ENCODE assay signal across 2 cellular contexts in the genomic region with DNA sequence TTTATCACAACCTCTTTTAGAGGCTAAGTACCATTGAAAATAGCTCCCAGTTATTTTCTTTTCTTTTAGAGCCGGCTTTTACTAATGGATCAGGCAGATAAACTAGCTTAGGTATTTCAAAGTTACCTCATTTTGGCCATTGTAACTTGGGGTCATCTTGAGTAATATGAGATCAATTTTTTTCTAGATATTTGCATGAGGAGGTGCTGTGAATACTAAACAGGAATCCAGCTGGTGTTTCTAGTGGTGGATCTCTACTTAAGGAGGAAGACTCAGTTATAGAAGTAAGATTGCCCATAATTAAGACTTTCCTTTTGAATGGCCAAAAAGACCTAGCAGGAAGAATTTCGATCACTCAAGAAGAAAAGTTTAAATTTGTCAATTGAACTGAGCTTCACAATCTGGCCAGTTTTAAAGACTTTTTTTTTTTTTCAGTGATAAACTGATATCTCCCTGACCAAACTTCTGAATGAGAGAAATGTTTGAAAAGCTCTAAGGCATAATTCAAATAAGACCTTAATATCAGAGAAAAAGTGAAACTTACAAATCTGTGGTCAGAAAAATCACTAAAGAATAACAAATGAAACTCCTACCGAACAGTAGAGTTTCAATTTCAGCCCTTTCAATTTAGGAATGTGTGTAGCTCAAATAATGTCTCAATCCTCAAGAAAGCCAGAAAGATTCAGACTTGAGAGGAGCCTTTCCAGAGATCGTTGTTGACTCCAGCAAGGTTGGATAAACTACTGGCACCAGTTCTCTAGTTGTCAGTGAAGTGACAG.
TF ChIP-seq lines count a peak whose summit lies in the region.

No MANE protein-coding gene starts in this region.

TF ChIP-seq in liver, 16 proteins besides CTCF, POLR2A, EP300 and RAD21:
- peak; percentile 20 to 21 for TF ChIP-seq HNF4A (conservative IDR thresholded peaks at IDR 0.05)
- no peak for TF ChIP-seq GABPA (IDR thresholded peaks at IDR 0.05 in 1 of 2, conservative IDR thresholded peaks at IDR 0.05 in 1 of 2)
- TF ChIP-seq FOXA1 (IDR thresholded peaks at IDR 0.05): no peak
- TF ChIP-seq, protein P1, sequence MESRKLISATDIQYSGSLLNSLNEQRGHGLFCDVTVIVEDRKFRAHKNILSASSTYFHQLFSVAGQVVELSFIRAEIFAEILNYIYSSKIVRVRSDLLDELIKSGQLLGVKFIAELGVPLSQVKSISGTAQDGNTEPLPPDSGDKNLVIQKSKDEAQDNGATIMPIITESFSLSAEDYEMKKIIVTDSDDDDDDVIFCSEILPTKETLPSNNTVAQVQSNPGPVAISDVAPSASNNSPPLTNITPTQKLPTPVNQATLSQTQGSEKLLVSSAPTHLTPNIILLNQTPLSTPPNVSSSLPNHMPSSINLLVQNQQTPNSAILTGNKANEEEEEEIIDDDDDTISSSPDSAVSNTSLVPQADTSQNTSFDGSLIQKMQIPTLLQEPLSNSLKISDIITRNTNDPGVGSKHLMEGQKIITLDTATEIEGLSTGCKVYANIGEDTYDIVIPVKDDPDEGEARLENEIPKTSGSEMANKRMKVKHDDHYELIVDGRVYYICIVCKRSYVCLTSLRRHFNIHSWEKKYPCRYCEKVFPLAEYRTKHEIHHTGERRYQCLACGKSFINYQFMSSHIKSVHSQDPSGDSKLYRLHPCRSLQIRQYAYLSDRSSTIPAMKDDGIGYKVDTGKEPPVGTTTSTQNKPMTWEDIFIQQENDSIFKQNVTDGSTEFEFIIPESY (IDR thresholded peaks at IDR 0.05): no peak
- TF ChIP-seq TAF1 (conservative IDR thresholded peaks at IDR 0.05): no peak
- TF ChIP-seq HNF4G (IDR thresholded peaks at IDR 0.05): no peak

TF ChIP-seq in HepG2, 621 proteins besides CTCF, POLR2A, EP300 and RAD21:
- no peak for TF ChIP-seq ZBTB20 (CRISPR knock-in tag; IDR thresholded peaks at IDR 0.05; ENCODE audit: borderline replicate concordance, low read depth)
- TF ChIP-seq, protein P2, sequence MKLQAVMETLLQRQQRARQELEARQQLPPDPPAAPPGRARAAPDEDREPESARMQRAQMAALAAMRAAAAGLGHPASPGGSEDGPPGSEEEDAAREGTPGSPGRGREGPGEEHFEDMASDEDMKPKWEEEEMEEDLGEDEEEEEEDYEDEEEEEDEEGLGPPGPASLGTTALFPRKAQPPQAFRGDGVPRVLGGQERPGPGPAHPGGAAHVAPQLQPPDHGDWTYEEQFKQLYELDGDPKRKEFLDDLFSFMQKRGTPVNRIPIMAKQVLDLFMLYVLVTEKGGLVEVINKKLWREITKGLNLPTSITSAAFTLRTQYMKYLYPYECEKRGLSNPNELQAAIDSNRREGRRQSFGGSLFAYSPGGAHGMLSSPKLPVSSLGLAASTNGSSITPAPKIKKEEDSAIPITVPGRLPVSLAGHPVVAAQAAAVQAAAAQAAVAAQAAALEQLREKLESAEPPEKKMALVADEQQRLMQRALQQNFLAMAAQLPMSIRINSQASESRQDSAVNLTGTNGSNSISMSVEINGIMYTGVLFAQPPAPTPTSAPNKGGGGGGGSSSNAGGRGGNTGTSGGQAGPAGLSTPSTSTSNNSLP (IDR thresholded peaks at IDR 0.05; ENCODE audit: low read depth, low read length): no peak
- no peak for TF ChIP-seq FIP1L1 (IDR thresholded peaks at IDR 0.05; ENCODE audit: borderline replicate concordance, insufficient read depth, low read depth, low read length)
- no peak for TF ChIP-seq ZNF781 (CRISPR knock-in tag; IDR thresholded peaks at IDR 0.05; ENCODE audit: borderline replicate concordance, not compliant biosample characterization)
